ENCODE assay signal across 16 cellular contexts in genomic region chr17:10025224-10025623, GRCh38.
DNase-seq lines count a peak whose midpoint lies in the region; ATAC-seq and TF ChIP-seq lines count a peak whose summit lies in the region.
"Had no signal": no experiment of that assay in that cellular context is flagged by ENCODE, and none has a peak within 500 bp of the region (broad histone marks: within the 10 kb centered on the region; RNA-seq: fewer than 3 reads in every experiment).

No MANE protein-coding gene starts in this region.

- POLR2A ChIA-PET in activated CD4-positive, alpha-beta memory T cell treated with anti-CD3 and anti-CD28 coated beads, Interleukin-2, amount 10 ng/mL, durations not matched to agents 7 days and 5 days (lab: Charles Lee) = no interaction called here

- TF ChIP-seq POLR2A in tibial nerve (IDR thresholded peaks at IDR 0.05) = no peak

- WGBS in tibial nerve, 2 donors = 69 to 81% methylated on average over 6 of the region's 6 CpGs
- WGBS in aorta, 2 donors = 95 to 98% methylated on average over 6 of the region's 6 CpGs

- H3K9me2 ChIP-seq in neural cell (ENCODE audit: insufficient read depth, low read length) = no peaks in the 10 kb centered on the region

- H3K9me3 ChIP-seq in neural cell (ENCODE audit: low read length) (no peaks in the 10 kb centered on the region), tibial nerve (no peaks in the 10 kb centered on the region), aorta (ENCODE audit: control insufficient read depth, low read length) (peaks cover 2% of the 10 kb centered on the region)

- intact Hi-C loops in dendritic cell treated with granulocyte-macrophage colony-stimulating factor and Interleukin-4, amounts not matched to agents 40 ng/mL and 50 ng/mL, for 4 days (cut with micrococcal nuclease) = no loop called here
- intact Hi-C loops in aorta (cut with DNase I) = no loop called here

- no peaks in the 10 kb centered on the region for H4K20me1 ChIP-seq in neural cell (ENCODE audit: insufficient read depth)

- peak overlapping the region; percentile 71 for H3K4me2 ChIP-seq in neural cell (ENCODE audit: low read length)

- H3K9ac ChIP-seq in neural cell (ENCODE audit: low read length) = peak overlapping the region; percentile 62

- no peaks in the 10 kb centered on the region for H3F3A ChIP-seq in neural cell (ENCODE audit: insufficient read depth, low read length, poor library complexity, severe bottlenecking)

- DNase-seq in tibial nerve (ENCODE audit: low spot score in 2 of 2) = no peak
- no peak for DNase-seq in aorta
- no peak for DNase-seq in central memory CD4-positive, alpha-beta T cell
- DNase-seq in type B pancreatic cell (ENCODE audit: extremely low spot score, unreplicated experiment) = no peak
- DNase-seq in activated CD4-positive, alpha-beta memory T cell treated with anti-CD3 and anti-CD28 coated beads, Interleukin-2, amount 10 ng/mL, durations not matched to agents 7 days and 5 days = no peak
- DNase-seq: AML-193; CD4-positive, CD25-positive, alpha-beta regulatory T cell; CD8-positive, alpha-beta memory T cell; COR-L47; DMS 273 treated with DMSO at 0.1 percent for 48 hours; DMS53; H9 had no signal

- CTCF ChIA-PET in activated CD4-positive, alpha-beta memory T cell treated with anti-CD3 and anti-CD28 coated beads, Interleukin-2, amount 10 ng/mL, durations not matched to agents 7 days and 5 days (lab: Charles Lee) = no interaction called here

- peaks cover 81% of the 10 kb centered on the region for H3K4me1 Mint-ChIP-seq in dendritic cell treated with granulocyte-macrophage colony-stimulating factor and Interleukin-4, amounts not matched to agents 40 ng/mL and 50 ng/mL, for 4 days (ENCODE audit: low read depth)
- peaks cover 24% of the 10 kb centered on the region for H3K4me1 Mint-ChIP-seq in type B pancreatic cell (ENCODE audit: unreplicated experiment)
- H3K4me1 Mint-ChIP-seq in activated CD4-positive, alpha-beta memory T cell treated with anti-CD3 and anti-CD28 coated beads, Interleukin-2, amount 10 ng/mL, durations not matched to agents 7 days and 5 days = no peaks in the 10 kb centered on the region
- H3K4me1 Mint-ChIP-seq: CD4-positive, CD25-positive, alpha-beta regulatory T cell had no signal

- peak overlapping the region; percentile 91 for H3K27ac ChIP-seq in angular gyrus (ENCODE audit: low read depth, low read length)
- peak overlapping the region; percentile 86 for H3K27ac ChIP-seq in neural cell (ENCODE audit: low read length)
- peak overlapping the region in 3 of 4 donors; percentile 18 to 92 (median 85) for H3K27ac ChIP-seq in tibial nerve
- H3K27ac ChIP-seq in aorta (ENCODE audit: low read depth in 1 of 2, low read length in 2 of 2) = no peak overlapping the region
- H3K27ac ChIP-seq: HL-60 had no signal

- H3K27ac Mint-ChIP-seq in dendritic cell treated with granulocyte-macrophage colony-stimulating factor and Interleukin-4, amounts not matched to agents 40 ng/mL and 50 ng/mL, for 4 days = peak overlapping the region; percentile 33
- no peak overlapping the region for H3K27ac Mint-ChIP-seq in type B pancreatic cell
- H3K27ac Mint-ChIP-seq in activated CD4-positive, alpha-beta memory T cell treated with anti-CD3 and anti-CD28 coated beads, Interleukin-2, amount 10 ng/mL, durations not matched to agents 7 days and 5 days = no peak overlapping the region
- H3K27ac Mint-ChIP-seq: CD4-positive, CD25-positive, alpha-beta regulatory T cell had no signal

- no peak overlapping the region for H3K4me3 Mint-ChIP-seq in dendritic cell treated with granulocyte-macrophage colony-stimulating factor and Interleukin-4, amounts not matched to agents 40 ng/mL and 50 ng/mL, for 4 days
- no peak overlapping the region for H3K4me3 Mint-ChIP-seq in type B pancreatic cell
- no peak overlapping the region for H3K4me3 Mint-ChIP-seq in activated CD4-positive, alpha-beta memory T cell treated with anti-CD3 and anti-CD28 coated beads, Interleukin-2, amount 10 ng/mL, durations not matched to agents 7 days and 5 days
- H3K4me3 Mint-ChIP-seq: CD4-positive, CD25-positive, alpha-beta regulatory T cell; CD8-positive, alpha-beta memory T cell had no signal

- H3K36me3 Mint-ChIP-seq in dendritic cell treated with granulocyte-macrophage colony-stimulating factor and Interleukin-4, amounts not matched to agents 40 ng/mL and 50 ng/mL, for 4 days (ENCODE audit: low read depth) = peaks cover 30% of the 10 kb centered on the region
- H3K36me3 Mint-ChIP-seq in type B pancreatic cell = no peaks in the 10 kb centered on the region
- H3K36me3 Mint-ChIP-seq in activated CD4-positive, alpha-beta memory T cell treated with anti-CD3 and anti-CD28 coated beads, Interleukin-2, amount 10 ng/mL, durations not matched to agents 7 days and 5 days (ENCODE audit: low read depth) = no peaks in the 10 kb centered on the region
- H3K36me3 Mint-ChIP-seq: CD4-positive, CD25-positive, alpha-beta regulatory T cell had no signal

- no peak for TF ChIP-seq EP300 in neural cell (conservative IDR thresholded peaks at IDR 0.05; ENCODE audit: poor library complexity, severe bottlenecking)
- no peak for TF ChIP-seq EP300 in tibial nerve (IDR thresholded peaks at IDR 0.05)

- no peak for ATAC-seq in aorta (ENCODE audit: low FRiP score)

- H3K79me2 ChIP-seq in neural cell (replicated peaks; ENCODE audit: insufficient read depth, low read length) = no peaks in the 10 kb centered on the region

- no peak overlapping the region for H2AFZ ChIP-seq in neural cell (ENCODE audit: low read depth, low read length)

- H3K36me3 ChIP-seq in neural cell (ENCODE audit: insufficient read depth, low read length) (no peaks in the 10 kb centered on the region), tibial nerve (peaks cover 0 to 18% (median 0%) of the 10 kb centered on the region in 3 donors), aorta (ENCODE audit: control insufficient read depth in 1 of 2, insufficient read depth in 2 of 2, low read length in 1 of 2) (no peaks in the 10 kb centered on the region)

- peak overlapping the region; percentile 63 for H3K4me3 ChIP-seq in neural cell (ENCODE audit: low read length)
- no peak overlapping the region for H3K4me3 ChIP-seq in tibial nerve
- H3K4me3 ChIP-seq in aorta (ENCODE audit: low read length in 2 of 2) = no peak overlapping the region

- H3K4me1 ChIP-seq in tibial nerve = peaks cover 0 to 96% (median 48%) of the 10 kb centered on the region in 4 donors
- no peaks in the 10 kb centered on the region for H3K4me1 ChIP-seq in aorta (ENCODE audit: control insufficient read depth in 1 of 2, insufficient read depth in 2 of 2, low read length in 2 of 2)

- H3K27me3 ChIP-seq in neural cell (ENCODE audit: insufficient read depth, low read depth, low read length) (no peaks in the 10 kb centered on the region), tibial nerve (no peaks in the 10 kb centered on the region), aorta (ENCODE audit: control insufficient read depth in 1 of 2, insufficient read depth in 2 of 2, low read length in 1 of 2) (no peaks in the 10 kb centered on the region)

- TF ChIP-seq CTCF in neural cell (IDR thresholded peaks at IDR 0.05; ENCODE audit: poor library complexity, severe bottlenecking) = no peak
- no peak for TF ChIP-seq CTCF in tibial nerve (IDR thresholded peaks at IDR 0.05)
- TF ChIP-seq CTCF in type B pancreatic cell (conservative IDR thresholded peaks at IDR 0.05) = no peak

- TF ChIP-seq RAD21 in neural cell (conservative IDR thresholded peaks at IDR 0.05) = no peak

- H3K27me3 Mint-ChIP-seq in dendritic cell treated with granulocyte-macrophage colony-stimulating factor and Interleukin-4, amounts not matched to agents 40 ng/mL and 50 ng/mL, for 4 days = no peaks in the 10 kb centered on the region
- peaks cover 14% of the 10 kb centered on the region for H3K27me3 Mint-ChIP-seq in type B pancreatic cell
- no peaks in the 10 kb centered on the region for H3K27me3 Mint-ChIP-seq in activated CD4-positive, alpha-beta memory T cell treated with anti-CD3 and anti-CD28 coated beads, Interleukin-2, amount 10 ng/mL, durations not matched to agents 7 days and 5 days
- H3K27me3 Mint-ChIP-seq: CD4-positive, CD25-positive, alpha-beta regulatory T cell had no signal

- no peaks in the 10 kb centered on the region for H3K9me3 Mint-ChIP-seq in dendritic cell treated with granulocyte-macrophage colony-stimulating factor and Interleukin-4, amounts not matched to agents 40 ng/mL and 50 ng/mL, for 4 days
- H3K9me3 Mint-ChIP-seq in type B pancreatic cell = no peaks in the 10 kb centered on the region
- H3K9me3 Mint-ChIP-seq in activated CD4-positive, alpha-beta memory T cell treated with anti-CD3 and anti-CD28 coated beads, Interleukin-2, amount 10 ng/mL, durations not matched to agents 7 days and 5 days = no peaks in the 10 kb centered on the region
- H3K9me3 Mint-ChIP-seq: CD4-positive, CD25-positive, alpha-beta regulatory T cell; CD8-positive, alpha-beta memory T cell; H9 had no signal

TF ChIP-seq in neural cell, 6 proteins besides CTCF, POLR2A, EP300 and RAD21 (continues in another document):
- TF ChIP-seq SMC3 (conservative IDR thresholded peaks at IDR 0.05; ENCODE audit: poor library complexity) (no peak), REST (IDR thresholded peaks at IDR 0.05; ENCODE audit: borderline replicate concordance) (no peak), POLR2AphosphoS5 (IDR thresholded peaks at IDR 0.05) (no peak), EZH2 (IDR thresholded peaks at IDR 0.05; ENCODE audit: borderline replicate concordance, insufficient read depth, low read length, poor library complexity, severe bottlenecking) (no peak), TAF1 (IDR thresholded peaks at IDR 0.05; ENCODE audit: low read depth) (no peak)

Comparison
In these comparisons a context has a peak if more than half of its experiments do, and no peak if none do; other contexts are left out.
1. H3K27ac ChIP-seq: peak in angular gyrus (single experiment), neural cell (single experiment) and tibial nerve (3 of 4); none in aorta (0 of 2).